Comparison of ENCODE assay signal across 1 cellular context in genomic region chr3:195889843-195890407, GRCh38.
TF ChIP-seq lines count a peak whose summit lies in the region.

No MANE protein-coding gene starts in this region.

TF ChIP-seq in SK-N-SH, 30 proteins besides CTCF, POLR2A, EP300 and RAD21 (continued from another document):
- TF ChIP-seq REST (IDR thresholded peaks at IDR 0.05; ENCODE audit: low read depth, low read length): no peak
- TF ChIP-seq FOXM1 (IDR thresholded peaks at IDR 0.05; ENCODE audit: low read depth): no peak
- TF ChIP-seq PBX3 (IDR thresholded peaks at IDR 0.05): no peak
- no peak for TF ChIP-seq TEAD4 (IDR thresholded peaks at IDR 0.05; ENCODE audit: borderline replicate concordance, insufficient read depth)
- TF ChIP-seq CHD2 (IDR thresholded peaks at IDR 0.05; ENCODE audit: low read length, partially characterized antibody): no peak
- no peak for TF ChIP-seq ELF1 (IDR thresholded peaks at IDR 0.05)
- TF ChIP-seq SMC3 (IDR thresholded peaks at IDR 0.05; ENCODE audit: low read depth, low read length): no peak
- no peak for TF ChIP-seq EZH2phosphoT487 (IDR thresholded peaks at IDR 0.05; ENCODE audit: borderline replicate concordance, low read depth)
- TF ChIP-seq FOXJ3 (CRISPR knock-in tag; IDR thresholded peaks at IDR 0.05): no peak
- TF ChIP-seq JUND (IDR thresholded peaks at IDR 0.05): no peak
- TF ChIP-seq USF2 (IDR thresholded peaks at IDR 0.05; ENCODE audit: borderline replicate concordance, low read depth, low read length): no peak
- no peak for TF ChIP-seq GABPA (IDR thresholded peaks at IDR 0.05; ENCODE audit: low read depth)
- no peak for TF ChIP-seq YY1 (IDR thresholded peaks at IDR 0.05; ENCODE audit: low read depth)
